8 cellular contexts compared by ENCODE assay signal in genomic region chr2:208265371-208265806, GRCh38. TPM values are rescaled to one million over a fixed set of nuclear protein-coding genes. Genes with fewer than 3 reads are reported as not detected.
DNase-seq lines count a peak whose midpoint lies in the region; ATAC-seq and TF ChIP-seq lines count a peak whose summit lies in the region.

No MANE protein-coding gene starts in this region.

- H3K9me3 ChIP-seq in iPS-20b (ENCODE audit: insufficient read depth, low read depth, low read length), result no peaks in the 10 kb centered on the region

- TF ChIP-seq CTCF in astrocyte of the spinal cord (IDR thresholded peaks at IDR 0.05; ENCODE audit: low read depth, low read length), result no peak

- H3K27ac ChIP-seq in iPS-20b (ENCODE audit: low read length), result peak overlapping the region; percentile 1
- H3K27ac ChIP-seq in skin epidermis, result peak overlapping the region in 20 of 21 experiments; percentile 84 to 98 (median 94)

- no peaks in the 10 kb centered on the region for H3K27me3 ChIP-seq in iPS-20b (ENCODE audit: insufficient read depth, low read length)

- in situ Hi-C loops in astrocyte of the spinal cord (cut with HindIII; ENCODE audit: low sequenced_read_pairs), result no loop called here

- peak; percentile 41 for ATAC-seq in GM19035 (IDR thresholded peaks at IDR 0.05; ENCODE audit: unreplicated experiment)
- peak; percentile 48 for ATAC-seq in HG03139 (IDR thresholded peaks at IDR 0.05; ENCODE audit: unreplicated experiment)

- H3K4me3 ChIP-seq in astrocyte of the spinal cord (ENCODE audit: low read depth, low read length) (peak overlapping the region; percentile 81), iPS-20b (ENCODE audit: low read length) (peak overlapping the region; percentile 88), skin epidermis (peak overlapping the region; percentile 66 to 96 (median 89))

- peak; percentile 18 for DNase-seq in COLO668 (lab: John Stamatoyannopoulos, UW; ENCODE audit: unreplicated experiment)
- DNase-seq in SK-N-DZ (ENCODE audit: low spot score), result peak; percentile 45
- no peak for DNase-seq in astrocyte of the spinal cord (ENCODE audit: low read depth, low spot score)
- no peak for DNase-seq in HPDE6-E6E7 (ENCODE audit: extremely low spot score)

- peaks cover 6% of the 10 kb centered on the region; the same call in 1 of the 2 replicates for H3K4me1 ChIP-seq in iPS-20b (ENCODE audit: insufficient read depth, low read length)

- peak overlapping the region; percentile 54; the same call in 1 of the 2 replicates for H3K9ac ChIP-seq in iPS-20b (ENCODE audit: low read depth, low read length)

- H3K36me3 ChIP-seq in iPS-20b (ENCODE audit: insufficient read depth, low read depth, low read length), result no peaks in the 10 kb centered on the region; the same call in 1 of the 2 replicates

RNA-seq across cellular contexts. Expression of gene PIKFYVE, which starts 0.7 kb away (rescaled TPM):
- polyA plus RNA-seq in SK-N-DZ (2014; cell fraction: cytosol; rRNA removed), result 10.3 and 12.3 TPM in 2 replicates
- 8.8 and 12.3 TPM in 2 replicates for polyA plus RNA-seq in SK-N-DZ (2014; cell fraction: nucleus; rRNA removed)

RNA-seq across cellular contexts. Expression of gene IDH1, which starts 10.5 kb away (rescaled TPM):
- polyA plus RNA-seq in SK-N-DZ (2014; cell fraction: cytosol; rRNA removed), result 123 and 130 TPM in 2 replicates
- 64.9 and 71.1 TPM in 2 replicates for polyA plus RNA-seq in SK-N-DZ (2014; cell fraction: nucleus; rRNA removed)

Comparison
In these comparisons a context has a peak if more than half of its experiments do, and no peak if none do; other contexts are left out.
1. DNase-seq: peak in COLO668 (single experiment) and SK-N-DZ (single experiment); none in astrocyte of the spinal cord (single experiment) and HPDE6-E6E7 (single experiment).
2. Peak in every context shown above with its lines, with median percentiles within 50 percentile points of each other: H3K4me3 ChIP-seq.